10 cellular contexts compared by ENCODE assay signal in genomic region chr2:74944987-74945782, GRCh38. TPM values are rescaled to one million over a fixed set of nuclear protein-coding genes. Genes with fewer than 3 reads are reported as not detected.
DNase-seq lines count a peak whose midpoint lies in the region; ATAC-seq and TF ChIP-seq lines count a peak whose summit lies in the region.
"Had no signal": no experiment of that assay in that cellular context is flagged by ENCODE, and none has a peak within 500 bp of the region (broad histone marks: within the 10 kb centered on the region; RNA-seq: fewer than 3 reads in every experiment).

No MANE protein-coding gene starts in this region.

- no peaks in the 10 kb centered on the region for H3K79me2 ChIP-seq in MM.1S (ENCODE audit: low read length)

- H3K9ac ChIP-seq in MM.1S (ENCODE audit: low read length) = no peak overlapping the region

- CTCF ChIA-PET in activated CD4-positive, alpha-beta memory T cell treated with anti-CD3 and anti-CD28 coated beads, Interleukin-2, amount 10 ng/mL, durations not matched to agents 7 days and 5 days (lab: Charles Lee) = interaction anchor here (0.7 kb wide), 1 partner anchor 521 kb away, joined by 4 read pairs; no protein-coding TSS in a partner anchor

- TF ChIP-seq CTCF in cardiac fibroblast (IDR thresholded peaks at IDR 0.05; ENCODE audit: low read depth, low read length) = no peak
- no peak for TF ChIP-seq CTCF in MM.1S (IDR thresholded peaks at IDR 0.05; ENCODE audit: low read length)
- no peak for TF ChIP-seq CTCF in lower leg skin (IDR thresholded peaks at IDR 0.05)
- no peak for TF ChIP-seq CTCF in vagina (IDR thresholded peaks at IDR 0.05)

- ATAC-seq in GM18508 (IDR thresholded peaks at IDR 0.05; ENCODE audit: insufficient read depth, unreplicated experiment) = peak; percentile 100
- ATAC-seq in GM21576 (IDR thresholded peaks at IDR 0.05; ENCODE audit: unreplicated experiment) = peak; percentile 99
- ATAC-seq in HG03442 (IDR thresholded peaks at IDR 0.05; ENCODE audit: unreplicated experiment) = peak; percentile 100

- DNase-seq in cardiac fibroblast (ENCODE audit: low read depth in 2 of 2) (peak; percentile 36 to 54), MM.1S (no peak), lower leg skin (ENCODE audit: low spot score in 2 of 2) (no peak), vagina (ENCODE audit: extremely low spot score in 2 of 2) (no peak)
- no peak for DNase-seq in activated CD4-positive, alpha-beta memory T cell treated with anti-CD3 and anti-CD28 coated beads, Interleukin-2, amount 10 ng/mL, durations not matched to agents 7 days and 5 days
- DNase-seq: NCI-H1092 treated with DMSO at 0.1 percent for 48 hours had no signal

- no peak overlapping the region for H3K4me2 ChIP-seq in MM.1S (ENCODE audit: low read depth, low read length)

- no peak overlapping the region for H2AFZ ChIP-seq in MM.1S (ENCODE audit: low read length)

- no peaks in the 10 kb centered on the region for H3K9me3 ChIP-seq in MM.1S (replicated peaks; ENCODE audit: insufficient read depth, low read length)
- H3K9me3 ChIP-seq in vagina = no peaks in the 10 kb centered on the region

- H3K9me3 Mint-ChIP-seq in activated CD4-positive, alpha-beta memory T cell treated with anti-CD3 and anti-CD28 coated beads, Interleukin-2, amount 10 ng/mL, durations not matched to agents 7 days and 5 days = peaks cover 1% of the 10 kb centered on the region

- no peaks in the 10 kb centered on the region for H3K27me3 Mint-ChIP-seq in activated CD4-positive, alpha-beta memory T cell treated with anti-CD3 and anti-CD28 coated beads, Interleukin-2, amount 10 ng/mL, durations not matched to agents 7 days and 5 days

- intact Hi-C loops in lower leg skin (cut with DNase I; ENCODE audit: low total_unique reads) (no loop called here), vagina (cut with DNase I) (no loop called here)

- TF ChIP-seq POLR2A in lower leg skin (IDR thresholded peaks at IDR 0.05) (no peak), vagina (IDR thresholded peaks at IDR 0.05) (no peak)

- POLR2A ChIA-PET in activated CD4-positive, alpha-beta memory T cell treated with anti-CD3 and anti-CD28 coated beads, Interleukin-2, amount 10 ng/mL, durations not matched to agents 7 days and 5 days (lab: Charles Lee) = no interaction called here

- H3K36me3 ChIP-seq in MM.1S (replicated peaks; ENCODE audit: insufficient read depth, low read length) (no peaks in the 10 kb centered on the region), vagina (no peaks in the 10 kb centered on the region)

- no peak overlapping the region for H3K4me3 Mint-ChIP-seq in activated CD4-positive, alpha-beta memory T cell treated with anti-CD3 and anti-CD28 coated beads, Interleukin-2, amount 10 ng/mL, durations not matched to agents 7 days and 5 days

- H3K4me1 ChIP-seq in MM.1S (ENCODE audit: low read length) (no peaks in the 10 kb centered on the region), vagina (no peaks in the 10 kb centered on the region)

- 92 to 93% methylated on average over 4 of the region's 4 CpGs for WGBS in lower leg skin, 2 donors

- H3K27ac ChIP-seq in MM.1S (ENCODE audit: low read length) = no peak overlapping the region
- no peak overlapping the region for H3K27ac ChIP-seq in vagina

- no peaks in the 10 kb centered on the region for H3F3A ChIP-seq in MM.1S (ENCODE audit: insufficient read depth, low read length)

- peaks cover 16% of the 10 kb centered on the region for H3K36me3 Mint-ChIP-seq in activated CD4-positive, alpha-beta memory T cell treated with anti-CD3 and anti-CD28 coated beads, Interleukin-2, amount 10 ng/mL, durations not matched to agents 7 days and 5 days (ENCODE audit: low read depth)

- no peaks in the 10 kb centered on the region for H3K27me3 ChIP-seq in MM.1S (replicated peaks; ENCODE audit: insufficient read depth, low read length)
- no peaks in the 10 kb centered on the region for H3K27me3 ChIP-seq in vagina

- no peaks in the 10 kb centered on the region for H4K20me1 ChIP-seq in MM.1S (ENCODE audit: insufficient read depth, low read length)

- H3K4me3 ChIP-seq in cardiac fibroblast (replicated peaks in 1 of 2; ENCODE audit: low read depth in 2 of 2, low read length in 2 of 2) (no peak overlapping the region), MM.1S (ENCODE audit: low read length) (no peak overlapping the region), lower leg skin (ENCODE audit: low read depth, poor library complexity, severe bottlenecking) (no peak overlapping the region), vagina (no peak overlapping the region)
- H3K4me3 ChIP-seq: lung had no signal

- peaks cover 20% of the 10 kb centered on the region for H3K4me1 Mint-ChIP-seq in activated CD4-positive, alpha-beta memory T cell treated with anti-CD3 and anti-CD28 coated beads, Interleukin-2, amount 10 ng/mL, durations not matched to agents 7 days and 5 days

- H3K9me2 ChIP-seq in MM.1S (replicated peaks; ENCODE audit: insufficient read depth, low read length) = no peaks in the 10 kb centered on the region

- no peak overlapping the region for H3K27ac Mint-ChIP-seq in activated CD4-positive, alpha-beta memory T cell treated with anti-CD3 and anti-CD28 coated beads, Interleukin-2, amount 10 ng/mL, durations not matched to agents 7 days and 5 days

RNA-seq across cellular contexts. Expression of gene POLE4, which starts 13.3 kb away (rescaled TPM):
- total RNA-seq in activated CD4-positive, alpha-beta memory T cell treated with anti-CD3 and anti-CD28 coated beads, Interleukin-2, amount 10 ng/mL, durations not matched to agents 7 days and 5 days = 10 to 100 TPM; 39.9 to 49.4 TPM
- total RNA-seq in lower leg skin = 10 to 100 TPM in 3 of 4 donors, 1 to 10 TPM in 1; 8.1 to 20.9 (median 15.7) TPM
- 21.6 TPM for total RNA-seq in vagina

Comparison
In these comparisons a context has a peak if more than half of its experiments do, and no peak if none do; other contexts are left out.
1. DNase-seq: peak in cardiac fibroblast (2 of 2); none in activated CD4-positive, alpha-beta memory T cell treated with anti-CD3 and anti-CD28 coated beads, Interleukin-2, amount 10 ng/mL, durations not matched to agents 7 days and 5 days (single experiment), MM.1S (single experiment), lower leg skin (0 of 2) and vagina (0 of 2).
2. Peak in every context shown above with its lines, with median percentiles within 50 percentile points of each other: ATAC-seq.